9 cellular contexts compared by ENCODE assay signal in the genomic region with DNA sequence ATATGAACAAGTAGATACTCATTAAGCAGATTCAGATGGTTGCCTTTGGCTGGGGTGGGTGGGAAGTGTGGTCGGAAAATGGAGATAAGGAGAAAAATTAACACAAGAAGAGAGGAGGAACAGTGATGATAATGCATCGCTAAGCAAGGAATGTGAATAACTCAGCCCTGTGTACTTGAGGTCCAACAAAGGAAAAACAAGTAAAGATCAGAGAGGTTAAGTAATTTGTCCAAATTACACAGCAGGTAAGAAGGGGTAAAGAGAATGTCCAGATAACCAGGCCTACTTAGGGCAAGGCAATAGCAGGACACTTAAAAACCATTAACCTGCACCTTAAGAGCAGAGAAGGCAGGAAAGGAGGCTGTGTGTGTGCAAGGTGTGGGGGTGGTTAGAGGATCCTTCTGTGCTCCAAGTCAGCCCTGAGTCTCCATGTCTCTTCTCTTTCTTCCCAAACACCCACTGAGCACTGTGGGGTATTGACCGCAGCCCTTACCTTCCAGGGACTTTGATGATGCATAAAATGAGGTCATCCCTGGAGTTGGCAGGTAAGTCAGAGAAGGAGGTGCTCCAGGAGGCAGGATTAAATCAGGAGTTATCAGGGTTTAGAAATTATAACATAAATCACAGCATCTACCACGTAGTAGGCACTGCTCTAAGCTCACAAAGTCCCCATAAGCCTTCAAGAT. TPM values are rescaled to one million over a fixed set of nuclear protein-coding genes. Genes with fewer than 3 reads are reported as not detected.
"Had no signal": no experiment of that assay in that cellular context is flagged by ENCODE, and none has a peak within 500 bp of the region (broad histone marks: within the 10 kb centered on the region; RNA-seq: fewer than 3 reads in every experiment).

No MANE protein-coding gene starts in this region.

RNA-seq across cellular contexts. Expression of a gene that starts 10.3 kb away (rescaled TPM):
- total RNA-seq: RPMI7951, SK-MEL-5 had no signal
- polyA plus RNA-seq: SK-N-SH had no signal

RNA-seq across cellular contexts. Expression of a gene that starts 20.5 kb away (rescaled TPM):
- total RNA-seq: HT-29, M059J, OCI-LY7, PC-9, Peyer's patch, Right ventricle myocardium superior, RPMI7951, SK-MEL-5 had no signal

RNA-seq across cellular contexts. Expression of a gene that starts 42.1 kb away (rescaled TPM):
- total RNA-seq: HT-29, RPMI7951 had no signal
